ENCODE assay signal across 2 cellular contexts in the genomic region with DNA sequence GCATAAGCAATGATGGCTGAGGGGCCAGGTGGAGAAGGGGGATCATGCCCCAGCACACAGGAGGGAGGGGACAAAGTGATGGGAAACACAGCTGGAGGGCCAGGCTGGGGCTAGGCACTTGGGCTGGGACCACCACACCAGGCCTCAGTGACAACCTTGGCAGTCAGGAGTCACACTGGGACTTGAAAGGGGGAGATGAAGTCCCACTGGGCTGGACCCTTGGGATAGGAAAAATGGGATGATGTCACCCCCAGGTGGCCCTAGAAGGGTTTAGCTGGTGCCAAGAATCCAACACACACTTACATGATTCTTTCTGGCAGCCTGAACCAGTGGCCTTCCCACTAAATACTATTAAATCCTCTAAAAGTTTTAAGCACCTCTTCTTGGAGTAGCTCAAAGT.
TF ChIP-seq lines count a peak whose summit lies in the region.

No MANE protein-coding gene starts in this region.

TF ChIP-seq in GM23338, 12 proteins besides CTCF, POLR2A, EP300 and RAD21 (continues in another document):
- TF ChIP-seq, protein P1, sequence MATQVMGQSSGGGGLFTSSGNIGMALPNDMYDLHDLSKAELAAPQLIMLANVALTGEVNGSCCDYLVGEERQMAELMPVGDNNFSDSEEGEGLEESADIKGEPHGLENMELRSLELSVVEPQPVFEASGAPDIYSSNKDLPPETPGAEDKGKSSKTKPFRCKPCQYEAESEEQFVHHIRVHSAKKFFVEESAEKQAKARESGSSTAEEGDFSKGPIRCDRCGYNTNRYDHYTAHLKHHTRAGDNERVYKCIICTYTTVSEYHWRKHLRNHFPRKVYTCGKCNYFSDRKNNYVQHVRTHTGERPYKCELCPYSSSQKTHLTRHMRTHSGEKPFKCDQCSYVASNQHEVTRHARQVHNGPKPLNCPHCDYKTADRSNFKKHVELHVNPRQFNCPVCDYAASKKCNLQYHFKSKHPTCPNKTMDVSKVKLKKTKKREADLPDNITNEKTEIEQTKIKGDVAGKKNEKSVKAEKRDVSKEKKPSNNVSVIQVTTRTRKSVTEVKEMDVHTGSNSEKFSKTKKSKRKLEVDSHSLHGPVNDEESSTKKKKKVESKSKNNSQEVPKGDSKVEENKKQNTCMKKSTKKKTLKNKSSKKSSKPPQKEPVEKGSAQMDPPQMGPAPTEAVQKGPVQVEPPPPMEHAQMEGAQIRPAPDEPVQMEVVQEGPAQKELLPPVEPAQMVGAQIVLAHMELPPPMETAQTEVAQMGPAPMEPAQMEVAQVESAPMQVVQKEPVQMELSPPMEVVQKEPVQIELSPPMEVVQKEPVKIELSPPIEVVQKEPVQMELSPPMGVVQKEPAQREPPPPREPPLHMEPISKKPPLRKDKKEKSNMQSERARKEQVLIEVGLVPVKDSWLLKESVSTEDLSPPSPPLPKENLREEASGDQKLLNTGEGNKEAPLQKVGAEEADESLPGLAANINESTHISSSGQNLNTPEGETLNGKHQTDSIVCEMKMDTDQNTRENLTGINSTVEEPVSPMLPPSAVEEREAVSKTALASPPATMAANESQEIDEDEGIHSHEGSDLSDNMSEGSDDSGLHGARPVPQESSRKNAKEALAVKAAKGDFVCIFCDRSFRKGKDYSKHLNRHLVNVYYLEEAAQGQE (IDR thresholded peaks at IDR 0.05; ENCODE audit: unreplicated experiment) = no peak
- TF ChIP-seq POLR2AphosphoS5 (IDR thresholded peaks at IDR 0.05; ENCODE audit: low read depth) (no peak), STAT1 (IDR thresholded peaks at IDR 0.05; ENCODE audit: unreplicated experiment) (no peak), ZNF114 (CRISPR knock-in tag; IDR thresholded peaks at IDR 0.05) (no peak), JUNB (IDR thresholded peaks at IDR 0.05; ENCODE audit: unreplicated experiment) (no peak), EZH2phosphoT487 (IDR thresholded peaks at IDR 0.05; ENCODE audit: unreplicated experiment) (no peak), NANOG (IDR thresholded peaks at IDR 0.05; ENCODE audit: borderline replicate concordance) (no peak), CREB1 (CRISPR knock-in tag; IDR thresholded peaks at IDR 0.05; ENCODE audit: low read depth) (no peak), ZNF331 (CRISPR knock-in tag; IDR thresholded peaks at IDR 0.05; ENCODE audit: low read depth) (no peak), EZH2 (IDR thresholded peaks at IDR 0.05; ENCODE audit: low read depth, unreplicated experiment) (no peak)
- TF ChIP-seq, protein P2, sequence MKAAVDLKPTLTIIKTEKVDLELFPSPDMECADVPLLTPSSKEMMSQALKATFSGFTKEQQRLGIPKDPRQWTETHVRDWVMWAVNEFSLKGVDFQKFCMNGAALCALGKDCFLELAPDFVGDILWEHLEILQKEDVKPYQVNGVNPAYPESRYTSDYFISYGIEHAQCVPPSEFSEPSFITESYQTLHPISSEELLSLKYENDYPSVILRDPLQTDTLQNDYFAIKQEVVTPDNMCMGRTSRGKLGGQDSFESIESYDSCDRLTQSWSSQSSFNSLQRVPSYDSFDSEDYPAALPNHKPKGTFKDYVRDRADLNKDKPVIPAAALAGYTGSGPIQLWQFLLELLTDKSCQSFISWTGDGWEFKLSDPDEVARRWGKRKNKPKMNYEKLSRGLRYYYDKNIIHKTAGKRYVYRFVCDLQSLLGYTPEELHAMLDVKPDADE (IDR thresholded peaks at IDR 0.05) = no peak

TF ChIP-seq in K562, 482 proteins besides CTCF, POLR2A, EP300 and RAD21:
- 0 out of 2 replicates have a peak, but pooled peaks have one; percentile 6 for TF ChIP-seq BHLHE40 (IDR thresholded peaks at IDR 0.05; ENCODE audit: low read length)
- no peak for TF ChIP-seq CHD1 (IDR thresholded peaks at IDR 0.05; ENCODE audit: low read length)
- TF ChIP-seq, protein P3, sequence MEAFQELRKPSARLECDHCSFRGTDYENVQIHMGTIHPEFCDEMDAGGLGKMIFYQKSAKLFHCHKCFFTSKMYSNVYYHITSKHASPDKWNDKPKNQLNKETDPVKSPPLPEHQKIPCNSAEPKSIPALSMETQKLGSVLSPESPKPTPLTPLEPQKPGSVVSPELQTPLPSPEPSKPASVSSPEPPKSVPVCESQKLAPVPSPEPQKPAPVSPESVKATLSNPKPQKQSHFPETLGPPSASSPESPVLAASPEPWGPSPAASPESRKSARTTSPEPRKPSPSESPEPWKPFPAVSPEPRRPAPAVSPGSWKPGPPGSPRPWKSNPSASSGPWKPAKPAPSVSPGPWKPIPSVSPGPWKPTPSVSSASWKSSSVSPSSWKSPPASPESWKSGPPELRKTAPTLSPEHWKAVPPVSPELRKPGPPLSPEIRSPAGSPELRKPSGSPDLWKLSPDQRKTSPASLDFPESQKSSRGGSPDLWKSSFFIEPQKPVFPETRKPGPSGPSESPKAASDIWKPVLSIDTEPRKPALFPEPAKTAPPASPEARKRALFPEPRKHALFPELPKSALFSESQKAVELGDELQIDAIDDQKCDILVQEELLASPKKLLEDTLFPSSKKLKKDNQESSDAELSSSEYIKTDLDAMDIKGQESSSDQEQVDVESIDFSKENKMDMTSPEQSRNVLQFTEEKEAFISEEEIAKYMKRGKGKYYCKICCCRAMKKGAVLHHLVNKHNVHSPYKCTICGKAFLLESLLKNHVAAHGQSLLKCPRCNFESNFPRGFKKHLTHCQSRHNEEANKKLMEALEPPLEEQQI (IDR thresholded peaks at IDR 0.05) = no peak
- TF ChIP-seq, protein P4, sequence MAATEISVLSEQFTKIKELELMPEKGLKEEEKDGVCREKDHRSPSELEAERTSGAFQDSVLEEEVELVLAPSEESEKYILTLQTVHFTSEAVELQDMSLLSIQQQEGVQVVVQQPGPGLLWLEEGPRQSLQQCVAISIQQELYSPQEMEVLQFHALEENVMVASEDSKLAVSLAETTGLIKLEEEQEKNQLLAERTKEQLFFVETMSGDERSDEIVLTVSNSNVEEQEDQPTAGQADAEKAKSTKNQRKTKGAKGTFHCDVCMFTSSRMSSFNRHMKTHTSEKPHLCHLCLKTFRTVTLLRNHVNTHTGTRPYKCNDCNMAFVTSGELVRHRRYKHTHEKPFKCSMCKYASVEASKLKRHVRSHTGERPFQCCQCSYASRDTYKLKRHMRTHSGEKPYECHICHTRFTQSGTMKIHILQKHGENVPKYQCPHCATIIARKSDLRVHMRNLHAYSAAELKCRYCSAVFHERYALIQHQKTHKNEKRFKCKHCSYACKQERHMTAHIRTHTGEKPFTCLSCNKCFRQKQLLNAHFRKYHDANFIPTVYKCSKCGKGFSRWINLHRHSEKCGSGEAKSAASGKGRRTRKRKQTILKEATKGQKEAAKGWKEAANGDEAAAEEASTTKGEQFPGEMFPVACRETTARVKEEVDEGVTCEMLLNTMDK (IDR thresholded peaks at IDR 0.05; ENCODE audit: borderline replicate concordance, insufficient read depth, low read depth, low read length, poor library complexity, severe bottlenecking) = no peak
- TF ChIP-seq, protein P5, sequence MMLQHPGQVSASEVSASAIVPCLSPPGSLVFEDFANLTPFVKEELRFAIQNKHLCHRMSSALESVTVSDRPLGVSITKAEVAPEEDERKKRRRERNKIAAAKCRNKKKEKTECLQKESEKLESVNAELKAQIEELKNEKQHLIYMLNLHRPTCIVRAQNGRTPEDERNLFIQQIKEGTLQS (IDR thresholded peaks at IDR 0.05) = peak; percentile 74
- TF ChIP-seq, protein P5 (CRISPR knock-in tag; conservative IDR thresholded peaks at IDR 0.05) = no peak
- TF ChIP-seq JUND (IDR thresholded peaks at IDR 0.05; ENCODE audit: borderline replicate concordance, low read depth, low read length) = peak; percentile 15; the same call in 1 of the 2 replicates
- TF ChIP-seq JUND (tag; IDR thresholded peaks at IDR 0.05; ENCODE audit: borderline replicate concordance, low read depth, low read length) = no peak
- no peak for TF ChIP-seq SIN3A (IDR thresholded peaks at IDR 0.05; ENCODE audit: borderline replicate concordance in 2 of 2, control insufficient read depth in 1 of 2, low read depth in 2 of 2, low read length in 2 of 2)
- TF ChIP-seq, protein P6, sequence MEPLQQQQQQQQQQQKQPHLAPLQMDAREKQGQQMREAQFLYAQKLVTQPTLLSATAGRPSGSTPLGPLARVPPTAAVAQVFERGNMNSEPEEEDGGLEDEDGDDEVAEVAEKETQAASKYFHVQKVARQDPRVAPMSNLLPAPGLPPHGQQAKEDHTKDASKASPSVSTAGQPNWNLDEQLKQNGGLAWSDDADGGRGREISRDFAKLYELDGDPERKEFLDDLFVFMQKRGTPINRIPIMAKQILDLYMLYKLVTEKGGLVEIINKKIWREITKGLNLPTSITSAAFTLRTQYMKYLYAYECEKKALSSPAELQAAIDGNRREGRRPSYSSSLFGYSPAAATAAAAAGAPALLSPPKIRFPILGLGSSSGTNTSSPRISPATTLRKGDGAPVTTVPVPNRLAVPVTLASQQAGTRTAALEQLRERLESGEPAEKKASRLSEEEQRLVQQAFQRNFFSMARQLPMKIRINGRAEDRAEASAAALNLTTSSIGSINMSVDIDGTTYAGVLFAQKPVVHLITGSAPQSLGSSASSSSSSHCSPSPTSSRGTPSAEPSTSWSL (CRISPR knock-in tag; IDR thresholded peaks at IDR 0.05; ENCODE audit: borderline replicate concordance) = 0 out of 2 replicates have a peak, but pooled peaks have one; percentile 27
